Comparison of ENCODE assay signal across 27 cellular contexts in the genomic region with DNA sequence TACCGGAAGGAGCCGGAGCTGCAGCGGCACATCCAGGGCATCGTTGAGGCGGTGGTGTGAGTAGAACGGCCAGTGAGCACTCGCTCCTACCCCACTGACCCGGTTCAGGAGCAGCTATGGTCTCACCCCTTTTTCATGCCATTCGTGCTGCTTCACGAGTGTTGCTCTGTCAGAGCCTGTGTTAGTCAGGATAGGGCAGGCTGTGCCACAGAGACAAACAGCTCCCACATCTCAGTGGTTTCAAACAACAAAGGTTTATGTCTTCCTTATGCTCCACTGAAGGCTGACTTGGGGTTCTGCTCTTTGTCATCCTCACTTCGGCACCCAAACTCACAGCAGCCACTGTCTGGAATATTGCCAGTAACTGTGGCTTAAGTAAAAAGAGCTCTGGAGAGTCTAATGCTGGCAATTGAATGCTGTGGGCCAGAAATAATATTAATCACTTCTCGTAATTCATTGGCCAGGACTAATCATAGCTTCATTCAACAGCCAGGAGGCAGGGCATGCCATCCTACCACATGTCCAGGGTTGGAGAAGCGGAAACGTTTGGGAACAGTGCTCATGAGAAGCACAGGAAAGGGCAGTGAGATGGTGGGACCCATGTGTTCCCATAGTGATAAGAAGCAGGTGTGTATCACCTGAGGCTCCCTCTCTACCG.
"Had no signal": no experiment of that assay in that cellular context is flagged by ENCODE, and none has a peak within 500 bp of the region (broad histone marks: within the 10 kb centered on the region; RNA-seq: fewer than 3 reads in every experiment).

No MANE protein-coding gene starts in this region.

- DNase-seq: activated CD4-positive, alpha-beta T cell treated with anti-CD3 and anti-CD28 coated beads, Interleukin-2, amount 10 ng/mL, durations not matched to agents 24 days and 14 days; activated CD8-positive, alpha-beta memory T cell treated with anti-CD3 and anti-CD28 coated beads, Interleukin-2, amount 10 ng/mL, durations not matched to agents 7 days and 5 days; activated CD8-positive, alpha-beta T cell treated with anti-CD3 and anti-CD28 coated beads for 36 hours; activated gamma-delta T cell treated with Interleukin-2 at 50 U/mL for 16 hours; activated T-cell treated with anti-CD3 and anti-CD28 coated beads for 4 hours; aorta; caudate nucleus; dermis blood vessel endothelial cell; effector CD8-positive, alpha-beta T cell; heart left ventricle; islet precursor cell; retina; stimulated activated CD4-positive, alpha-beta T cell treated with anti-CD3 and anti-CD28 coated beads, Interleukin-12 subunit alpha, Interleukin-12 subunit beta, amount 100 ng/mL, for 4 hours; stimulated activated CD4-positive, alpha-beta T cell treated with anti-CD3 and anti-CD28 coated beads, Interleukin-4, amount 100 ng/mL, for 4 hours; stimulated activated naive CD8-positive, alpha-beta T cell treated with anti-CD3 and anti-CD28 coated beads, Interleukin-15, Interleukin-2, amounts not matched to agents 100 U/mL and 50 U/mL, for 24 hours; substantia nigra; T-cell; tibial artery had no signal

- H3K36me3 Mint-ChIP-seq: activated CD8-positive, alpha-beta memory T cell treated with anti-CD3 and anti-CD28 coated beads, Interleukin-2, amount 10 ng/mL, durations not matched to agents 7 days and 5 days; activated naive CD4-positive, alpha-beta T cell treated with anti-CD3 and anti-CD28 coated beads, Interleukin-2, amount 50 U/mL, for 72 hours; natural killer cell treated with Interleukin-12 subunit alpha and Interleukin-12 subunit beta and Interleukin-15 and Interleukin-18, amount 100 ng/mL, for 72 hours; T-cell had no signal

- H3K4me3 ChIP-seq: esophagus muscularis mucosa, heart left ventricle, tibial artery, vagina had no signal

- H3K27me3 Mint-ChIP-seq: activated CD4-positive, alpha-beta T cell treated with anti-CD3 and anti-CD28 coated beads, Interleukin-2, amount 10 ng/mL, durations not matched to agents 24 days and 14 days; natural killer cell treated with Interleukin-12 subunit alpha and Interleukin-12 subunit beta and Interleukin-15 and Interleukin-18, amount 100 ng/mL, for 72 hours; progenitor cell of endocrine pancreas; T-cell had no signal

- ATAC-seq: activated CD4-positive, CD25-positive, alpha-beta regulatory T cell treated with anti-CD3 and anti-CD28 coated beads, Interleukin-2, amount 50 U/mL, for 24 hours; activated CD8-positive, alpha-beta memory T cell treated with anti-CD3 and anti-CD28 coated beads, Interleukin-2, amount 10 ng/mL, durations not matched to agents 7 days and 5 days; activated CD8-positive, alpha-beta T cell treated with anti-CD3 and anti-CD28 coated beads for 36 hours; natural killer cell treated with Interleukin-12 subunit alpha and Interleukin-12 subunit beta and Interleukin-15 and Interleukin-18, amount 100 ng/mL, for 72 hours; stimulated activated naive CD8-positive, alpha-beta T cell treated with anti-CD3 and anti-CD28 coated beads, Interleukin-15, Interleukin-2, amounts not matched to agents 100 U/mL and 50 U/mL, for 24 hours; T-cell had no signal

- H3K9me3 ChIP-seq: tibial artery, vagina had no signal

- H3K27ac ChIP-seq: esophagus muscularis mucosa, tibial artery, vagina had no signal

- H3K9me3 Mint-ChIP-seq: activated CD4-positive, alpha-beta T cell treated with anti-CD3 and anti-CD28 coated beads, Interleukin-2, amount 10 ng/mL, durations not matched to agents 24 days and 14 days; activated CD8-positive, alpha-beta T cell treated with anti-CD3 and anti-CD28 coated beads for 36 hours; activated naive CD4-positive, alpha-beta T cell treated with anti-CD3 and anti-CD28 coated beads, Interleukin-2, amount 50 U/mL, for 72 hours; activated T-helper 1 cell treated with anti-CD3 and anti-CD28 coated beads, Interleukin-12 subunit alpha, Interleukin-12 subunit beta, Interleukin-2, Interleukin-4 antibody, amounts not matched to agents 30 ng/mL and 10 ng/mL and 1 ng/mL, durations not matched to agents 14 hours and 24 hours and 36 hours; natural killer cell treated with Interleukin-12 subunit alpha and Interleukin-12 subunit beta and Interleukin-15 and Interleukin-18, amount 100 ng/mL, for 72 hours had no signal

- H3K27me3 ChIP-seq: esophagus muscularis mucosa, heart left ventricle, tibial artery, vagina had no signal

- H3K4me3 Mint-ChIP-seq: activated CD4-positive, alpha-beta T cell treated with anti-CD3 and anti-CD28 coated beads, Interleukin-2, amount 10 ng/mL, durations not matched to agents 24 days and 14 days; activated CD8-positive, alpha-beta memory T cell treated with anti-CD3 and anti-CD28 coated beads, Interleukin-2, amount 10 ng/mL, durations not matched to agents 7 days and 5 days; activated CD8-positive, alpha-beta T cell treated with anti-CD3 and anti-CD28 coated beads for 36 hours; activated T-helper 1 cell treated with anti-CD3 and anti-CD28 coated beads, Interleukin-12 subunit alpha, Interleukin-12 subunit beta, Interleukin-2, Interleukin-4 antibody, amounts not matched to agents 30 ng/mL and 10 ng/mL and 1 ng/mL, durations not matched to agents 14 hours and 24 hours and 36 hours; brain; natural killer cell treated with Interleukin-12 subunit alpha and Interleukin-12 subunit beta and Interleukin-15 and Interleukin-18, amount 100 ng/mL, for 72 hours; T-cell; T-helper 2 cell treated with Interferon-gamma antibody and Interleukin-4, amounts not matched to agents 5 μg/mL and 100 μg/mL, for 36 hours had no signal

- H3K27ac Mint-ChIP-seq: activated CD4-positive, alpha-beta T cell treated with anti-CD3 and anti-CD28 coated beads, Interleukin-2, amount 10 ng/mL, durations not matched to agents 24 days and 14 days; activated CD8-positive, alpha-beta memory T cell treated with anti-CD3 and anti-CD28 coated beads, Interleukin-2, amount 10 ng/mL, durations not matched to agents 7 days and 5 days; activated CD8-positive, alpha-beta T cell treated with anti-CD3 and anti-CD28 coated beads for 36 hours; activated naive CD4-positive, alpha-beta T cell treated with anti-CD3 and anti-CD28 coated beads, Interleukin-2, amount 50 U/mL, for 72 hours; activated T-helper 1 cell treated with anti-CD3 and anti-CD28 coated beads, Interleukin-12 subunit alpha, Interleukin-12 subunit beta, Interleukin-2, Interleukin-4 antibody, amounts not matched to agents 30 ng/mL and 10 ng/mL and 1 ng/mL, durations not matched to agents 14 hours and 24 hours and 36 hours; natural killer cell treated with Interleukin-12 subunit alpha and Interleukin-12 subunit beta and Interleukin-15 and Interleukin-18, amount 100 ng/mL, for 72 hours; progenitor cell of endocrine pancreas; T-cell; T-helper 2 cell treated with Interferon-gamma antibody and Interleukin-4, amounts not matched to agents 5 μg/mL and 100 μg/mL, for 36 hours had no signal
